In genomic region chr4:121053601-121054143, GRCh38 we compare ENCODE assay signal across 1 cellular context.
TF ChIP-seq lines count a peak whose summit lies in the region.

No MANE protein-coding gene starts in this region.

TF ChIP-seq in HepG2, 621 proteins besides CTCF, POLR2A, EP300 and RAD21:
- no peak for TF ChIP-seq ZHX2 (IDR thresholded peaks at IDR 0.05; ENCODE audit: low read depth)
- TF ChIP-seq ZHX2 (CRISPR knock-in tag; IDR thresholded peaks at IDR 0.05; ENCODE audit: borderline replicate concordance), result no peak
- no peak for TF ChIP-seq ZNF589 (CRISPR knock-in tag; conservative IDR thresholded peaks at IDR 0.05)
